ENCODE assay signal across 21 cellular contexts in the genomic region with DNA sequence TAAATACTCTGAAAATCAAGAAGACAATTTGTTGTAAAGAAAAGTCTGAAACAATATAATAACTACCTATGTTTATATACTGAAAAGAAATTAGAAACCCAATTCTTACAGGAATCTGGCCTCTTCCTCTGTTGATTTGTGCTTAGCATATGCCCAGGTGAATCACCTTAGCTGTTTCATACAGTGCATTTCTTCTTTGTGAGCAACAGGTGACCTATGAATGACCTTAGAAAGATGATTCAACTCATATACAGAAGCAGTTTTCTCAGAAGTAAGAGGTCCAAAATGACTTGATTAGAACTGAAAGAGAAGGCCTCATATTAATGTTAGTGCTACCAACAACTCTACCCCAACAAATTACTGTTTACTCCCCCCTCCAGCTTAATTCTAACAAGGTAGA.
DNase-seq lines count a peak whose midpoint lies in the region; ATAC-seq, FAIRE-seq and TF ChIP-seq lines count a peak whose summit lies in the region.
"Had no signal": no experiment of that assay in that cellular context is flagged by ENCODE, and none has a peak within 500 bp of the region (broad histone marks: within the 10 kb centered on the region; RNA-seq: fewer than 3 reads in every experiment).

No MANE protein-coding gene starts in this region.

- H3K9me3 ChIP-seq in breast epithelium (no peaks in the 10 kb centered on the region), astrocyte (ENCODE audit: insufficient read depth, low read depth, low read length) (no peaks in the 10 kb centered on the region)
- H3K9me3 ChIP-seq: body of pancreas, lower lobe of right lung, upper lobe of left lung had no signal

- H3K36me3 ChIP-seq in breast epithelium (no peaks in the 10 kb centered on the region), astrocyte (ENCODE audit: insufficient read depth, low read length) (no peaks in the 10 kb centered on the region)
- H3K36me3 ChIP-seq: lower lobe of right lung, upper lobe of left lung had no signal

- peak overlapping the region; percentile 36 for H3K4me2 ChIP-seq in astrocyte (ENCODE audit: low read length)

- POLR2A ChIA-PET in MCF 10A (lab: Yijun Ruan, JAX), result interaction anchor here (1.1 to 2.2 kb wide), 2 partner anchors 9 to 48 kb away, joined by 5 to 7 read pairs; no protein-coding TSS in a partner anchor

- H3K27me3 ChIP-seq in breast epithelium (no peaks in the 10 kb centered on the region), astrocyte (ENCODE audit: insufficient read depth, low read length) (no peaks in the 10 kb centered on the region), foreskin keratinocyte (no peaks in the 10 kb centered on the region)
- H3K27me3 ChIP-seq: body of pancreas, upper lobe of left lung had no signal

- H3K27me3 Mint-ChIP-seq in MCF 10A (ENCODE audit: insufficient read depth, unreplicated experiment) (no peaks in the 10 kb centered on the region), astrocyte (ENCODE audit: low read depth, unreplicated experiment) (no peaks in the 10 kb centered on the region), mesothelial cell of epicardium (ENCODE audit: low read depth) (no peaks in the 10 kb centered on the region)
- H3K27me3 Mint-ChIP-seq: naive B cell, progenitor cell of endocrine pancreas had no signal

- no peak for FAIRE-seq in astrocyte (lab: Jason Lieb, UNC)
- FAIRE-seq: frontal cortex had no signal

- no peak overlapping the region for H3K9ac ChIP-seq in astrocyte (ENCODE audit: low read length)

- H3K27ac ChIP-seq in breast epithelium (no peak overlapping the region), astrocyte (ENCODE audit: low read depth, low read length) (peak overlapping the region; percentile 64), foreskin keratinocyte (peak overlapping the region; percentile 87)
- H3K27ac ChIP-seq: body of pancreas, lower lobe of right lung, upper lobe of left lung had no signal

- H3K9me3 Mint-ChIP-seq in MCF 10A (ENCODE audit: unreplicated experiment), result no peaks in the 10 kb centered on the region
- H3K9me3 Mint-ChIP-seq in astrocyte (ENCODE audit: unreplicated experiment), result no peaks in the 10 kb centered on the region
- peaks cover 23% of the 10 kb centered on the region for H3K9me3 Mint-ChIP-seq in mesothelial cell of epicardium

- no peak overlapping the region for H2AFZ ChIP-seq in astrocyte (ENCODE audit: low read depth, low read length)

- H3K4me3 ChIP-seq in breast epithelium (no peak overlapping the region), astrocyte (ENCODE audit: insufficient read depth, low read depth, low read length) (no peak overlapping the region)
- H3K4me3 ChIP-seq: body of pancreas, lower lobe of right lung, upper lobe of left lung had no signal

- TF ChIP-seq POLR2A in breast epithelium (IDR thresholded peaks at IDR 0.05), result no peak

- no peak overlapping the region for H3K27ac Mint-ChIP-seq in MCF 10A (ENCODE audit: low read depth, unreplicated experiment)
- H3K27ac Mint-ChIP-seq in astrocyte (ENCODE audit: unreplicated experiment), result no peak overlapping the region
- H3K27ac Mint-ChIP-seq in mesothelial cell of epicardium, result no peak overlapping the region
- H3K27ac Mint-ChIP-seq: CD14-positive monocyte; naive B cell; progenitor cell of endocrine pancreas; T-helper 1 cell treated with Interleukin-12 subunit alpha and Interleukin-12 subunit beta and Interleukin-4 antibody, amounts not matched to agents 30 μg/mL and 1 μg/mL, for 36 hours had no signal

- TF ChIP-seq CTCF in MCF 10A (IDR thresholded peaks at IDR 0.05; ENCODE audit: unreplicated experiment) (no peak), breast epithelium (IDR thresholded peaks at IDR 0.05) (no peak), astrocyte (IDR thresholded peaks at IDR 0.05; ENCODE audit: insufficient read depth, low read depth, low read length) (no peak), foreskin keratinocyte (conservative IDR thresholded peaks at IDR 0.05) (no peak), mesothelial cell of epicardium (IDR thresholded peaks at IDR 0.05; ENCODE audit: unreplicated experiment) (no peak)

- H4K20me1 ChIP-seq in astrocyte (ENCODE audit: insufficient read depth, low read length), result no peaks in the 10 kb centered on the region

- TSS peak; percentile 99 for BruUV-seq in MCF 10A (replicated peaks; lab: Mats Ljungman, UMichigan)

- CTCF ChIA-PET in MCF 10A (lab: Yijun Ruan, JAX), result interaction anchor here (0.6 kb wide), 1 partner anchor 1058 kb away, joined by 3 read pairs; no protein-coding TSS in a partner anchor

- H3K4me3 Mint-ChIP-seq in MCF 10A (ENCODE audit: unreplicated experiment) (no peak overlapping the region), astrocyte (ENCODE audit: unreplicated experiment) (no peak overlapping the region), mesothelial cell of epicardium (no peak overlapping the region)
- H3K4me3 Mint-ChIP-seq: CD14-positive monocyte; naive B cell; T-helper 1 cell treated with Interleukin-12 subunit alpha and Interleukin-12 subunit beta and Interleukin-4 antibody, amounts not matched to agents 30 μg/mL and 1 μg/mL, for 36 hours had no signal

- peaks cover 6% of the 10 kb centered on the region for H3K36me3 Mint-ChIP-seq in MCF 10A (ENCODE audit: insufficient read depth, unreplicated experiment)
- H3K36me3 Mint-ChIP-seq in astrocyte (ENCODE audit: low read depth, unreplicated experiment), result no peaks in the 10 kb centered on the region
- peaks cover 8% of the 10 kb centered on the region for H3K36me3 Mint-ChIP-seq in mesothelial cell of epicardium
- H3K36me3 Mint-ChIP-seq: CD14-positive monocyte, naive B cell had no signal

- no peaks in the 10 kb centered on the region for H3K79me2 ChIP-seq in astrocyte (ENCODE audit: insufficient read depth, low read length)

- H3K4me1 Mint-ChIP-seq in MCF 10A (ENCODE audit: insufficient read depth, unreplicated experiment) (peaks cover 11% of the 10 kb centered on the region), astrocyte (ENCODE audit: low read depth, unreplicated experiment) (no peaks in the 10 kb centered on the region), mesothelial cell of epicardium (no peaks in the 10 kb centered on the region)
- H3K4me1 Mint-ChIP-seq: CD14-positive monocyte, naive B cell had no signal

- peak; percentile 78 for DNase-seq in MCF 10A (ENCODE audit: unreplicated experiment)
- DNase-seq in breast epithelium (ENCODE audit: low spot score in 2 of 2), result no peak
- DNase-seq in astrocyte (ENCODE audit: low read depth), result peak; percentile 85
- peak; percentile 79 to 91 for DNase-seq in foreskin keratinocyte
- no peak for DNase-seq in mesothelial cell of epicardium (ENCODE audit: low spot score in 2 of 2, unreplicated experiment in 2 of 2)
- DNase-seq in mucosa of gallbladder (ENCODE audit: low spot score), result no peak
- DNase-seq in stimulated activated naive CD4-positive, alpha-beta T cell (lab: John Stamatoyannopoulos, UW), result no peak
- DNase-seq: 8988T; activated CD4-positive, alpha-beta T cell treated with anti-CD3 and anti-CD28 coated beads for 1 hour; body of pancreas; DND-41; lower lobe of right lung; naive B cell; stimulated activated naive CD8-positive, alpha-beta T cell treated with anti-CD3 and anti-CD28 coated beads, Interleukin-15, Interleukin-2, amounts not matched to agents 100 U/mL and 50 U/mL, for 24 hours; upper lobe of left lung had no signal

- peak; percentile 92 for ATAC-seq in foreskin keratinocyte
- ATAC-seq in GM19452 (IDR thresholded peaks at IDR 0.05; ENCODE audit: unreplicated experiment), result no peak
- ATAC-seq: body of pancreas; lower lobe of right lung; Right ventricle myocardium inferior; stimulated activated naive CD8-positive, alpha-beta T cell treated with anti-CD3 and anti-CD28 coated beads, Interleukin-15, Interleukin-2, amounts not matched to agents 100 U/mL and 50 U/mL, for 24 hours had no signal

- intact Hi-C loops in MCF 10A (cut with micrococcal nuclease) (loop anchor here (2.0 kb wide), 1 partner anchor 55 kb away; no protein-coding TSS in a partner anchor), breast epithelium (cut with DNase I; ENCODE audit: low total_unique reads) (no loop called here)

- H3K4me1 ChIP-seq in breast epithelium (no peaks in the 10 kb centered on the region), astrocyte (ENCODE audit: insufficient read depth, low read length) (peaks cover 12% of the 10 kb centered on the region), foreskin keratinocyte (peaks cover 35% of the 10 kb centered on the region)
- H3K4me1 ChIP-seq: body of pancreas, lower lobe of right lung, upper lobe of left lung had no signal

Comparison
In these comparisons a context has a peak if more than half of its experiments do, and no peak if none do; other contexts are left out.
1. DNase-seq: peak in MCF 10A (single experiment), astrocyte (single experiment) and foreskin keratinocyte (2 of 2); none in breast epithelium (0 of 2), mesothelial cell of epicardium (0 of 2), mucosa of gallbladder (single experiment) and stimulated activated naive CD4-positive, alpha-beta T cell (0 of 6).
2. H3K27ac ChIP-seq: peak in astrocyte (single experiment) and foreskin keratinocyte (single experiment); none in breast epithelium (0 of 2).